In genomic region chr11:106461148-106461547, GRCh38 we compare ENCODE assay signal across 22 cellular contexts.
DNase-seq lines count a peak whose midpoint lies in the region; ATAC-seq and TF ChIP-seq lines count a peak whose summit lies in the region.
"Had no signal": no experiment of that assay in that cellular context is flagged by ENCODE, and none has a peak within 500 bp of the region (broad histone marks: within the 10 kb centered on the region; RNA-seq: fewer than 3 reads in every experiment).

No MANE protein-coding gene starts in this region.

- TF ChIP-seq POLR2A in uterus (IDR thresholded peaks at IDR 0.05), result no peak

- intact Hi-C loops in heart right ventricle (cut with DNase I), result loop anchor here in 1 of 10 donors (10.0 kb wide), 1 partner anchor 206 kb away; no protein-coding TSS in a partner anchor
- intact Hi-C loops in Right ventricle myocardium superior (cut with DNase I), result no loop called here
- intact Hi-C loops in uterus (cut with DNase I; ENCODE audit: low total_unique reads), result no loop called here

- 49 to 54% methylated on average over 4 of the region's 4 CpGs for WGBS in heart right ventricle, 2 donors
- WGBS in mesodermal cell (ENCODE audit: insufficient coverage in 2 of 2), 2 experiments, result 88 to 93% methylated on average over 2 to 3 of the region's 4 CpGs

- peak; percentile 14 to 34 for DNase-seq in heart right ventricle
- DNase-seq in Right ventricle myocardium superior, result no peak
- DNase-seq in adipocyte (ENCODE audit: low read depth), result no peak
- DNase-seq in uterus, result peak; percentile 38 to 44
- no peak for DNase-seq in NCI-H2081 (lab: John Stamatoyannopoulos, UW)
- no peak for DNase-seq in SHP77 (lab: John Stamatoyannopoulos, UW)
- DNase-seq in H4 (ENCODE audit: low spot score), result no peak
- DNase-seq: 8988T; CD4-positive, CD25-positive, alpha-beta regulatory T cell; DMS153; GOT3; NCI-H1417; NCI-H187; NCI-H2227 treated with DMSO at 0.1 percent for 48 hours; NCI-H510A treated with DMSO at 0.1 percent for 48 hours; NCI-H774; PC-3; RPMI8226 had no signal

- H3K27me3 ChIP-seq in heart right ventricle, result no peaks in the 10 kb centered on the region
- no peaks in the 10 kb centered on the region for H3K27me3 ChIP-seq in adipocyte (replicated peaks; ENCODE audit: control insufficient read depth, insufficient read depth, low read length)
- no peaks in the 10 kb centered on the region for H3K27me3 ChIP-seq in uterus
- H3K27me3 ChIP-seq: SJSA1 had no signal

- H3K36me3 ChIP-seq in heart right ventricle (no peaks in the 10 kb centered on the region), adipocyte (ENCODE audit: control insufficient read depth, insufficient read depth, low read length, severe bottlenecking) (no peaks in the 10 kb centered on the region), mesodermal cell (ENCODE audit: control insufficient read depth, insufficient read depth, low read length) (no peaks in the 10 kb centered on the region), uterus (no peaks in the 10 kb centered on the region)
- H3K36me3 ChIP-seq: SJSA1 had no signal

- ATAC-seq in heart right ventricle (peak in 3 of 8 donors; percentile 30 to 45 (median 38)), Right ventricle myocardium superior (ENCODE audit: poor library complexity) (no peak)
- ATAC-seq: GM12878, PC-3 had no signal

- no peaks in the 10 kb centered on the region for H3K9me3 ChIP-seq in heart right ventricle
- H3K9me3 ChIP-seq in adipocyte (ENCODE audit: control insufficient read depth, low read length), result no peaks in the 10 kb centered on the region
- H3K9me3 ChIP-seq in mesodermal cell (ENCODE audit: control insufficient read depth, low read length), result no peaks in the 10 kb centered on the region
- no peaks in the 10 kb centered on the region for H3K9me3 ChIP-seq in uterus
- H3K9me3 ChIP-seq: SJSA1 had no signal

- no peak overlapping the region for H3K4me3 ChIP-seq in heart right ventricle
- no peak overlapping the region for H3K4me3 ChIP-seq in adipocyte (ENCODE audit: low read length)
- no peak overlapping the region for H3K4me3 ChIP-seq in mesodermal cell (ENCODE audit: extremely low read depth, insufficient read depth, low read length, poor library complexity, severe bottlenecking)
- no peak overlapping the region for H3K4me3 ChIP-seq in uterus
- H3K4me3 ChIP-seq: GM12878, SJSA1 had no signal

- peak overlapping the region; percentile 47 for H3K9ac ChIP-seq in adipocyte (ENCODE audit: low read length)
- H3K9ac ChIP-seq: KMS-11 had no signal

- H3K4me1 ChIP-seq in heart right ventricle, result peaks cover 0 to 16% (median 0%) of the 10 kb centered on the region in 9 donors
- H3K4me1 ChIP-seq in adipocyte (ENCODE audit: control insufficient read depth, insufficient read depth, low read length), result peaks cover 37% of the 10 kb centered on the region
- peaks cover 47% of the 10 kb centered on the region for H3K4me1 ChIP-seq in mesodermal cell (ENCODE audit: control insufficient read depth, insufficient read depth, low read length, poor library complexity, severe bottlenecking)
- H3K4me1 ChIP-seq in uterus, result peaks cover 6 to 8% of the 10 kb centered on the region in 2 donors

- peak overlapping the region in 1 of 10 donors; percentile 39 for H3K27ac ChIP-seq in heart right ventricle
- peak overlapping the region; percentile 65 for H3K27ac ChIP-seq in mesodermal cell (ENCODE audit: low read depth, low read length, severe bottlenecking)
- peak overlapping the region; percentile 47 to 75 for H3K27ac ChIP-seq in uterus
- H3K27ac ChIP-seq: KMS-11, SJSA1 had no signal

- TF ChIP-seq CTCF in heart right ventricle (IDR thresholded peaks at IDR 0.05) (no peak), uterus (IDR thresholded peaks at IDR 0.05) (no peak)

Comparison
In these comparisons a context has a peak if more than half of its experiments do, and no peak if none do; other contexts are left out.
1. DNase-seq: peak in heart right ventricle (2 of 2) and uterus (2 of 2); none in Right ventricle myocardium superior (single experiment), adipocyte (single experiment), NCI-H2081 (0 of 2), SHP77 (0 of 2) and H4 (single experiment).